12 cellular contexts compared by ENCODE assay signal in the genomic region with DNA sequence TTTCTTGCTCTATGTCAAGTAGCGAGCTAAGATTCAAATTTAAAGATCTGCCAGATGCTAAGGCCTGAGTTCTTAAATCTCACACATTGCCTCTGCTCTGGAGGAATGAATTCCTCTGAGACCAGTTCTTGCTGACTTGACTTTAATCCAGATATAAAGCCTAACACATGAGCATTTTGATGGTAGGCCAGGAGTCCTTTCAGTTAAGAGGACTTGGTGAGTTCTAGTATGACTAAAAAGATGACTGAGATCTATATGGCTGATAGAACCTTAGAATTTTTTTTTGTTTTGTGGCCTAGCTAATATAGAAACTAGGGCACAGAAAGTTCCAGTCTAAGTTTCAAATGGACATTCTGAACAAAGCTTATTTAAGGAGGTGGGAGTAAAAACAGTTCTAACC. TPM values are rescaled to one million over a fixed set of nuclear protein-coding genes. Genes with fewer than 3 reads are reported as not detected.
A peak's percentile ranks its signal among the peaks of the same experiment; 100 is the strongest.
DNase-seq lines count a peak whose midpoint lies in the region; ATAC-seq and TF ChIP-seq lines count a peak whose summit lies in the region.
"Had no signal": no experiment of that assay in that cellular context is flagged by ENCODE, and none has a peak within 500 bp of the region (broad histone marks: within the 10 kb centered on the region; RNA-seq: fewer than 3 reads in every experiment).

No MANE protein-coding gene starts in this region.

- CTCF ChIA-PET in activated CD4-positive, alpha-beta memory T cell treated with anti-CD3 and anti-CD28 coated beads, Interleukin-2, amount 10 ng/mL, durations not matched to agents 7 days and 5 days (lab: Charles Lee): interaction anchor here (1.0 kb wide), 2 partner anchors 31 to 74 kb away, joined by 4 to 6 read pairs; a partner anchor contains a TSS
- CTCF ChIA-PET in naive thymus-derived CD4-positive, alpha-beta T cell (lab: Charles Lee): interaction anchor here (0.5 to 1.6 kb wide), 2 partner anchors 32 to 279 kb away, joined by 3 to 4 read pairs; a partner anchor contains a TSS

- intact Hi-C loops in naive thymus-derived CD4-positive, alpha-beta T cell (cut with micrococcal nuclease): loop anchor here (2.0 to 10.0 kb wide), 9 partner anchors 433 to 1237 kb away; a partner anchor contains a TSS

- H3K4me1 Mint-ChIP-seq in activated CD4-positive, alpha-beta memory T cell treated with anti-CD3 and anti-CD28 coated beads, Interleukin-2, amount 10 ng/mL, durations not matched to agents 7 days and 5 days: peaks cover 36% of the 10 kb centered on the region
- peaks cover 8 to 29% (median 16%) of the 10 kb centered on the region in 7 donors for H3K4me1 Mint-ChIP-seq in naive thymus-derived CD4-positive, alpha-beta T cell

- H3K27ac Mint-ChIP-seq in activated CD4-positive, alpha-beta memory T cell treated with anti-CD3 and anti-CD28 coated beads, Interleukin-2, amount 10 ng/mL, durations not matched to agents 7 days and 5 days: peak overlapping the region; percentile 5
- peak overlapping the region in 7 of 9 donors; percentile 22 to 99 (median 51) for H3K27ac Mint-ChIP-seq in naive thymus-derived CD4-positive, alpha-beta T cell
- H3K27ac Mint-ChIP-seq: CD8-positive, alpha-beta T cell had no signal

- no peaks in the 10 kb centered on the region for H3K36me3 Mint-ChIP-seq in activated CD4-positive, alpha-beta memory T cell treated with anti-CD3 and anti-CD28 coated beads, Interleukin-2, amount 10 ng/mL, durations not matched to agents 7 days and 5 days (ENCODE audit: low read depth)
- peaks cover under 1 to 3% (median 2%) of the 10 kb centered on the region in 5 donors for H3K36me3 Mint-ChIP-seq in naive thymus-derived CD4-positive, alpha-beta T cell

- no peak overlapping the region for H3K4me3 ChIP-seq in AG10803 (ENCODE audit: low read length)
- H3K4me3 ChIP-seq in naive thymus-derived CD4-positive, alpha-beta T cell (ENCODE audit: low read length): no peak overlapping the region

- peak overlapping the region; percentile 56 for H3K27ac ChIP-seq in naive thymus-derived CD4-positive, alpha-beta T cell (ENCODE audit: low read depth, low read length)
- H3K27ac ChIP-seq in caudate nucleus (ENCODE audit: low read depth, low read length): no peak overlapping the region

- no peaks in the 10 kb centered on the region for H3K9me3 ChIP-seq in naive thymus-derived CD4-positive, alpha-beta T cell (ENCODE audit: control insufficient read depth in 2 of 3, low read length in 3 of 3)
- H3K9me3 ChIP-seq: transverse colon had no signal

- H3K27me3 Mint-ChIP-seq in activated CD4-positive, alpha-beta memory T cell treated with anti-CD3 and anti-CD28 coated beads, Interleukin-2, amount 10 ng/mL, durations not matched to agents 7 days and 5 days: no peaks in the 10 kb centered on the region
- no peaks in the 10 kb centered on the region for H3K27me3 Mint-ChIP-seq in naive thymus-derived CD4-positive, alpha-beta T cell

- H3K4me3 Mint-ChIP-seq in activated CD4-positive, alpha-beta memory T cell treated with anti-CD3 and anti-CD28 coated beads, Interleukin-2, amount 10 ng/mL, durations not matched to agents 7 days and 5 days: no peak overlapping the region
- H3K4me3 Mint-ChIP-seq in naive thymus-derived CD4-positive, alpha-beta T cell: peak overlapping the region in 2 of 10 donors; percentile 49 to 94
- H3K4me3 Mint-ChIP-seq: CD8-positive, alpha-beta T cell had no signal

- peak; percentile 26 for ATAC-seq in GM18858 (IDR thresholded peaks at IDR 0.05; ENCODE audit: unreplicated experiment)
- no peak for ATAC-seq in naive thymus-derived CD4-positive, alpha-beta T cell
- no peak for ATAC-seq in GM21723 (IDR thresholded peaks at IDR 0.05; ENCODE audit: unreplicated experiment)
- no peak for ATAC-seq in HG03442 (IDR thresholded peaks at IDR 0.05; ENCODE audit: unreplicated experiment)
- ATAC-seq: CD8-positive, alpha-beta T cell had no signal

- H3K36me3 ChIP-seq in naive thymus-derived CD4-positive, alpha-beta T cell (ENCODE audit: control insufficient read depth in 2 of 3, insufficient read depth in 3 of 3, low read length in 3 of 3): no peaks in the 10 kb centered on the region
- H3K36me3 ChIP-seq: transverse colon had no signal

- TF ChIP-seq CTCF in AG10803 (conservative IDR thresholded peaks at IDR 0.05; ENCODE audit: low read length): no peak

- no peaks in the 10 kb centered on the region for H3K27me3 ChIP-seq in naive thymus-derived CD4-positive, alpha-beta T cell (ENCODE audit: control insufficient read depth in 2 of 2, insufficient read depth in 2 of 2, low read length in 2 of 2)
- H3K27me3 ChIP-seq: transverse colon had no signal

- peaks cover 7 to 10% of the 10 kb centered on the region in 2 donors for H3K4me1 ChIP-seq in naive thymus-derived CD4-positive, alpha-beta T cell (ENCODE audit: control insufficient read depth in 2 of 2, insufficient read depth in 2 of 2, low read length in 2 of 2)

- peak; percentile 81 for DNase-seq in AG10803 (ENCODE audit: low read depth)
- DNase-seq in activated CD4-positive, alpha-beta memory T cell treated with anti-CD3 and anti-CD28 coated beads, Interleukin-2, amount 10 ng/mL, durations not matched to agents 7 days and 5 days: no peak
- no peak for DNase-seq in naive thymus-derived CD4-positive, alpha-beta T cell
- no peak for DNase-seq in caudate nucleus (lab: John Stamatoyannopoulos, UW)
- no peak for DNase-seq in stimulated activated CD4-positive, alpha-beta T cell treated with anti-CD3 and anti-CD28 coated beads, Interleukin-2, amount 100 ng/mL, for 48 hours
- DNase-seq: activated CD4-positive, alpha-beta T cell treated with anti-CD3 and anti-CD28 coated beads, Interleukin-2, amount 50 U/mL, for 4 hours; CD8-positive, alpha-beta T cell; SIG-M5; transverse colon had no signal

- H3K9me3 Mint-ChIP-seq in activated CD4-positive, alpha-beta memory T cell treated with anti-CD3 and anti-CD28 coated beads, Interleukin-2, amount 10 ng/mL, durations not matched to agents 7 days and 5 days: no peaks in the 10 kb centered on the region
- H3K9me3 Mint-ChIP-seq in naive thymus-derived CD4-positive, alpha-beta T cell: no peaks in the 10 kb centered on the region
- H3K9me3 Mint-ChIP-seq: CD8-positive, alpha-beta T cell had no signal

- POLR2A ChIA-PET in activated CD4-positive, alpha-beta memory T cell treated with anti-CD3 and anti-CD28 coated beads, Interleukin-2, amount 10 ng/mL, durations not matched to agents 7 days and 5 days (lab: Charles Lee): interaction anchor here (2.7 to 3.9 kb wide), 2 partner anchors 32 to 340 kb away, joined by 18 to 49 read pairs; a partner anchor contains a TSS
- POLR2A ChIA-PET in naive thymus-derived CD4-positive, alpha-beta T cell (lab: Charles Lee): interaction anchor here (0.6 to 3.5 kb wide), 2 partner anchors 30 to 35 kb away, joined by 3 to 45 read pairs; a partner anchor contains a TSS

RNA-seq across cellular contexts. Expression of a gene that starts 1.4 kb away (rescaled TPM):
- 10 to 100 TPM; 36.1 to 38.1 TPM for total RNA-seq in activated CD4-positive, alpha-beta memory T cell treated with anti-CD3 and anti-CD28 coated beads, Interleukin-2, amount 10 ng/mL, durations not matched to agents 7 days and 5 days
- 10 to 100 TPM; 13.8 to 35.0 (median 28.3) TPM for total RNA-seq in naive thymus-derived CD4-positive, alpha-beta T cell
- polyA plus RNA-seq in naive thymus-derived CD4-positive, alpha-beta T cell: 10 to 100 TPM; 51.5 to 63.1 TPM

RNA-seq across cellular contexts. Expression of a gene that starts 31.3 kb away (rescaled TPM):
- total RNA-seq in activated CD4-positive, alpha-beta memory T cell treated with anti-CD3 and anti-CD28 coated beads, Interleukin-2, amount 10 ng/mL, durations not matched to agents 7 days and 5 days: 1 to 10 TPM; 8.2 to 8.4 TPM
- 10 to 100 TPM in 1 of 5 experiments, 1 to 10 TPM in 4; 6.6 to 15.8 (median 9.2) TPM for total RNA-seq in naive thymus-derived CD4-positive, alpha-beta T cell
- polyA plus RNA-seq in naive thymus-derived CD4-positive, alpha-beta T cell: 1 to 10 TPM in 1 of 2 donors, under 1 TPM in 1; 0.98 to 1.8 TPM
